ENCODE assay signal across 1 cellular context in genomic region chr10:25078659-25079429, GRCh38.
A peak's percentile ranks its signal among the peaks of the same experiment; 100 is the strongest.
TF ChIP-seq lines count a peak whose summit lies in the region.

No MANE protein-coding gene starts in this region.

TF ChIP-seq in HepG2, 621 proteins besides CTCF, POLR2A, EP300 and RAD21 (continued from another document and continues in another):
- TF ChIP-seq ARID5B (CRISPR knock-in tag; IDR thresholded peaks at IDR 0.05) (peak; percentile 91), MXD1 (CRISPR knock-in tag; IDR thresholded peaks at IDR 0.05) (no peak), SOX5 (CRISPR knock-in tag; IDR thresholded peaks at IDR 0.05; ENCODE audit: borderline replicate concordance) (peak; percentile 70), YY1 (IDR thresholded peaks at IDR 0.05; ENCODE audit: insufficient read depth, insufficient replicate concordance, low read depth, low read length) (peak; percentile 37), ZNF646 (CRISPR knock-in tag; IDR thresholded peaks at IDR 0.05) (no peak), MYPOP (CRISPR knock-in tag; IDR thresholded peaks at IDR 0.05) (no peak), MAFK (conservative IDR thresholded peaks at IDR 0.05 in 1 of 2, IDR thresholded peaks at IDR 0.05 in 1 of 2; ENCODE audit: low read length in 2 of 2) (no peak), ARNTL (CRISPR knock-in tag; IDR thresholded peaks at IDR 0.05) (no peak), GPN1 (CRISPR knock-in tag; IDR thresholded peaks at IDR 0.05; ENCODE audit: borderline replicate concordance) (no peak), ZSCAN5A (CRISPR knock-in tag; IDR thresholded peaks at IDR 0.05; ENCODE audit: borderline replicate concordance) (peak; percentile 21; the same call in 1 of the 2 replicates), HNF1A (IDR thresholded peaks at IDR 0.05; ENCODE audit: low read depth) (peak; percentile 94), HNF1A (CRISPR knock-in tag; IDR thresholded peaks at IDR 0.05; ENCODE audit: borderline replicate concordance) (peak; percentile 97), GATAD2A (CRISPR knock-in tag; IDR thresholded peaks at IDR 0.05) (peak; percentile 86), HNF4G (IDR thresholded peaks at IDR 0.05; ENCODE audit: borderline replicate concordance, low read depth, low read length) (peak; percentile 66), HNF4G (CRISPR knock-in tag; IDR thresholded peaks at IDR 0.05; ENCODE audit: borderline replicate concordance, low read depth) (no peak), RBAK (CRISPR knock-in tag; IDR thresholded peaks at IDR 0.05) (no peak), GATA4 (IDR thresholded peaks at IDR 0.05; ENCODE audit: borderline replicate concordance, low read depth) (peak; percentile 58; the same call in 1 of the 2 replicates), TGIF2 (CRISPR knock-in tag; IDR thresholded peaks at IDR 0.05) (peak; percentile 45), HOMEZ (CRISPR knock-in tag; IDR thresholded peaks at IDR 0.05; ENCODE audit: low read depth) (peak; percentile 84; the same call in 1 of the 2 replicates), RFXAP (CRISPR knock-in tag; IDR thresholded peaks at IDR 0.05; ENCODE audit: borderline replicate concordance) (0 out of 2 replicates have a peak, but pooled peaks have one; percentile 40), RBFOX2 (IDR thresholded peaks at IDR 0.05; ENCODE audit: low read depth, low read length) (peak; percentile 68), XBP1 (CRISPR knock-in tag; IDR thresholded peaks at IDR 0.05) (0 out of 2 replicates have a peak, but pooled peaks have one; percentile 73), PAXIP1 (CRISPR knock-in tag; conservative IDR thresholded peaks at IDR 0.05) (peak; percentile 95), KDM6A (CRISPR knock-in tag; IDR thresholded peaks at IDR 0.05; ENCODE audit: low read depth) (peak; percentile 83), SOX6 (IDR thresholded peaks at IDR 0.05) (no peak), SOX6 (CRISPR knock-in tag; IDR thresholded peaks at IDR 0.05) (peak; percentile 68), ZMYM4 (CRISPR knock-in tag; IDR thresholded peaks at IDR 0.05) (peak; percentile 79), YEATS4 (CRISPR knock-in tag; IDR thresholded peaks at IDR 0.05; ENCODE audit: borderline replicate concordance) (peak; percentile 79; the same call in 1 of the 2 replicates), HNF1B (CRISPR knock-in tag; IDR thresholded peaks at IDR 0.05) (peak; percentile 75)
